ENCODE assay signal across 35 cellular contexts in the genomic region with DNA sequence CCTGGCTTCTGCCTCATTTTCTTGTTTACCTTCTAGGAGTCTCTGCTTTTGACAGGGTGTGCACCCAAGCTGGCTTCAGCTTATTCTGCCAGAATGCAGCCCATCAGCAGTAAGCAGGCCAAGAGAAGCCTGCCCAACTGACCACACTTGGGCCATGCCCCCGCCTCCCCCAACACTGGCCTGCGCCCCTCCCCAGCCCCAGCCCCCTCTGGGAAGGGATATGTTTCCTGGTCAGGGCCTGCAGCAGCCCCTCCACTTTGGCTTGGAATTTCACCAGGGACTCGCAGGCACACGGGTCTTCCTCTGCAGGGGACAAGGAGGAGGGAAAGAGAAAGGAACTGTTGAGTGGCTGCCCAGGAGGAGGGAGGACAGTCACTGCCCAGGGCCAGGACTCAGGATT. TPM values are rescaled to one million over a fixed set of nuclear protein-coding genes. Genes with fewer than 3 reads are reported as not detected.
"Had no signal": no experiment of that assay in that cellular context is flagged by ENCODE, and none has a peak within 500 bp of the region (broad histone marks: within the 10 kb centered on the region; RNA-seq: fewer than 3 reads in every experiment).

No MANE protein-coding gene starts in this region.

- H3K36me3 Mint-ChIP-seq: activated CD8-positive, alpha-beta memory T cell treated with anti-CD3 and anti-CD28 coated beads, Interleukin-2, amount 10 ng/mL, durations not matched to agents 7 days and 5 days; activated naive CD4-positive, alpha-beta T cell treated with anti-CD3 and anti-CD28 coated beads, Interleukin-2, amount 10 ng/mL, durations not matched to agents 7 days and 5 days; activated naive CD8-positive, alpha-beta T cell treated with anti-CD3 and anti-CD28 coated beads, Interleukin-2, amount 10 ng/mL, durations not matched to agents 7 days and 5 days had no signal

- H3K27ac ChIP-seq: cardiac muscle cell, VCaP had no signal

- H3K4me3 Mint-ChIP-seq: activated B cell treated with CpG ODN at 0.5 μM for 24 hours; activated CD4-positive, alpha-beta memory T cell treated with anti-CD3 and anti-CD28 coated beads, Interleukin-2, amount 10 ng/mL, durations not matched to agents 7 days and 5 days; activated CD4-positive, alpha-beta T cell treated with anti-CD3 and anti-CD28 coated beads, Interleukin-2, amount 10 ng/mL, durations not matched to agents 7 days and 5 days; activated CD8-positive, alpha-beta memory T cell treated with anti-CD3 and anti-CD28 coated beads, Interleukin-2, amount 10 ng/mL, durations not matched to agents 7 days and 5 days; activated CD8-positive, alpha-beta T cell treated with anti-CD3 and anti-CD28 coated beads, Interleukin-2, amount 10 ng/mL, durations not matched to agents 7 days and 5 days; activated naive CD4-positive, alpha-beta T cell treated with anti-CD3 and anti-CD28 coated beads, Interleukin-2, amount 10 ng/mL, durations not matched to agents 7 days and 5 days; activated naive CD4-positive, alpha-beta T cell treated with anti-CD3 and anti-CD28 coated beads, Interleukin-2, amount 50 U/mL, for 24 hours; activated naive CD8-positive, alpha-beta T cell; activated naive CD8-positive, alpha-beta T cell treated with anti-CD3 and anti-CD28 coated beads, Interleukin-2, amount 10 ng/mL, durations not matched to agents 7 days and 5 days; activated naive CD8-positive, alpha-beta T cell treated with anti-CD3 and anti-CD28 coated beads, Interleukin-2, amount 50 U/mL, for 24 hours; activated T-cell treated with anti-CD3 and anti-CD28 coated beads, Interleukin-2, amount 50 U/mL, for 24 hours; central memory CD8-positive, alpha-beta T cell; T-helper 1 cell treated with Interleukin-12 subunit alpha and Interleukin-12 subunit beta and Interleukin-4 antibody, amounts not matched to agents 30 μg/mL and 1 μg/mL, for 36 hours; T-helper 2 cell treated with Interferon-gamma antibody and Interleukin-4, amounts not matched to agents 5 μg/mL and 100 μg/mL, for 36 hours had no signal

- H3K27me3 Mint-ChIP-seq: activated CD4-positive, alpha-beta T cell treated with anti-CD3 and anti-CD28 coated beads, Interleukin-2, amount 10 ng/mL, durations not matched to agents 7 days and 5 days; activated naive CD4-positive, alpha-beta T cell treated with anti-CD3 and anti-CD28 coated beads, Interleukin-2, amount 50 U/mL, for 24 hours; activated naive CD8-positive, alpha-beta T cell had no signal

- H3K4me3 ChIP-seq: ascending aorta, cardiac muscle cell had no signal

- H3K27me3 ChIP-seq: ascending aorta, cardiac muscle cell had no signal

- H3K9me3 Mint-ChIP-seq: activated B cell treated with CpG ODN at 0.5 μM for 24 hours; activated naive CD4-positive, alpha-beta T cell treated with anti-CD3 and anti-CD28 coated beads, Interleukin-2, amount 50 U/mL, for 24 hours; central memory CD8-positive, alpha-beta T cell had no signal

- H3K36me3 ChIP-seq: ascending aorta, cardiac muscle cell had no signal

- ATAC-seq: activated CD8-positive, alpha-beta memory T cell treated with anti-CD3 and anti-CD28 coated beads, Interleukin-2, amount 10 ng/mL, durations not matched to agents 7 days and 5 days; activated CD8-positive, alpha-beta T cell treated with anti-CD3 and anti-CD28 coated beads, Interleukin-2, amount 10 ng/mL, durations not matched to agents 7 days and 5 days; activated naive CD8-positive, alpha-beta T cell treated with anti-CD3 and anti-CD28 coated beads, Interleukin-2, amount 50 U/mL, for 24 hours had no signal

- H3K27ac Mint-ChIP-seq: activated B cell treated with CpG ODN at 0.5 μM for 24 hours; activated CD4-positive, alpha-beta memory T cell treated with anti-CD3 and anti-CD28 coated beads, Interleukin-2, amount 10 ng/mL, durations not matched to agents 7 days and 5 days; activated CD4-positive, alpha-beta T cell treated with anti-CD3 and anti-CD28 coated beads, Interleukin-2, amount 10 ng/mL, durations not matched to agents 7 days and 5 days; activated CD8-positive, alpha-beta memory T cell treated with anti-CD3 and anti-CD28 coated beads, Interleukin-2, amount 10 ng/mL, durations not matched to agents 7 days and 5 days; activated CD8-positive, alpha-beta T cell treated with anti-CD3 and anti-CD28 coated beads, Interleukin-2, amount 10 ng/mL, durations not matched to agents 7 days and 5 days; activated naive CD4-positive, alpha-beta T cell treated with anti-CD3 and anti-CD28 coated beads, Interleukin-2, amount 10 ng/mL, durations not matched to agents 7 days and 5 days; activated naive CD4-positive, alpha-beta T cell treated with anti-CD3 and anti-CD28 coated beads, Interleukin-2, amount 50 U/mL, for 24 hours; activated naive CD8-positive, alpha-beta T cell; activated naive CD8-positive, alpha-beta T cell treated with anti-CD3 and anti-CD28 coated beads, Interleukin-2, amount 10 ng/mL, durations not matched to agents 7 days and 5 days; activated naive CD8-positive, alpha-beta T cell treated with anti-CD3 and anti-CD28 coated beads, Interleukin-2, amount 50 U/mL, for 24 hours; activated T-cell treated with anti-CD3 and anti-CD28 coated beads, Interleukin-2, amount 50 U/mL, for 24 hours; activated T-helper 2 cell treated with anti-CD3 and anti-CD28 coated beads, Interferon-gamma antibody, Interleukin-2, Interleukin-4, amounts not matched to agents 10 μg/mL and 5 μg/mL and 100 μg/mL, durations not matched to agents 14 hours and 24 hours and 36 hours; T-helper 1 cell treated with Interleukin-12 subunit alpha and Interleukin-12 subunit beta and Interleukin-4 antibody, amounts not matched to agents 30 μg/mL and 1 μg/mL, for 36 hours; T-helper 2 cell treated with Interferon-gamma antibody and Interleukin-4, amounts not matched to agents 5 μg/mL and 100 μg/mL, for 36 hours had no signal

- DNase-seq: activated B cell treated with CpG ODN at 0.5 μM for 24 hours; activated CD4-positive, alpha-beta memory T cell treated with anti-CD3 and anti-CD28 coated beads, Interleukin-2, amount 10 ng/mL, durations not matched to agents 7 days and 5 days; activated CD4-positive, alpha-beta T cell treated with anti-CD3 and anti-CD28 coated beads for 48 hours; activated CD4-positive, alpha-beta T cell treated with anti-CD3 and anti-CD28 coated beads, Interleukin-2, amount 10 ng/mL, durations not matched to agents 7 days and 5 days; activated CD4-positive, alpha-beta T cell treated with anti-CD3 and anti-CD28 coated beads, Interleukin-2, amount 50 U/mL, for 48 hours; activated CD4-positive, CD25-positive, alpha-beta regulatory T cell treated with anti-CD3 and anti-CD28 coated beads, Interleukin-2, amount 50 U/mL, for 72 hours; activated CD8-positive, alpha-beta memory T cell treated with anti-CD3 and anti-CD28 coated beads for 24 hours; activated CD8-positive, alpha-beta memory T cell treated with anti-CD3 and anti-CD28 coated beads, Interleukin-2, amount 10 ng/mL, durations not matched to agents 7 days and 5 days; activated CD8-positive, alpha-beta memory T cell treated with anti-CD3 and anti-CD28 coated beads, Interleukin-2, amount 50 U/mL, for 48 hours; activated CD8-positive, alpha-beta T cell treated with anti-CD3 and anti-CD28 coated beads, Interleukin-2, amount 10 ng/mL, durations not matched to agents 7 days and 5 days; activated effector memory CD4-positive, alpha-beta T cell treated with Interleukin-2 at 50 U/mL for 16 hours; activated gamma-delta T cell; activated naive CD4-positive, alpha-beta T cell treated with anti-CD3 and anti-CD28 coated beads, Interleukin-2, amount 10 ng/mL, durations not matched to agents 7 days and 5 days; activated naive CD4-positive, alpha-beta T cell treated with Interleukin-2 at 50 U/mL for 16 hours; activated naive CD8-positive, alpha-beta T cell treated with anti-CD3 and anti-CD28 coated beads, Interleukin-2, amount 10 ng/mL, durations not matched to agents 7 days and 5 days; activated naive CD8-positive, alpha-beta T cell treated with anti-CD3 and anti-CD28 coated beads, Interleukin-2, amount 50 U/mL, for 24 hours; activated T-cell treated with anti-CD3 and anti-CD28 coated beads, Interleukin-2, amount 50 U/mL, for 24 hours; activated T-cell treated with anti-CD3 and anti-CD28 coated beads, Interleukin-2, amount 50 U/mL, for 48 hours; amygdala; anterior cingulate cortex; caudate nucleus; cerebellar nuclear complex; T-helper 1 cell; T-helper 2 cell; T-helper 9 cell had no signal

RNA-seq across cellular contexts. Expression of a gene that starts 9.4 kb away (rescaled TPM):
- total RNA-seq: activated CD4-positive, alpha-beta memory T cell treated with anti-CD3 and anti-CD28 coated beads, Interleukin-2, amount 10 ng/mL, durations not matched to agents 7 days and 5 days; activated CD4-positive, alpha-beta T cell treated with anti-CD3 and anti-CD28 coated beads, Interleukin-2, amount 10 ng/mL, durations not matched to agents 7 days and 5 days; activated CD8-positive, alpha-beta T cell treated with anti-CD3 and anti-CD28 coated beads, Interleukin-2, amount 10 ng/mL, durations not matched to agents 7 days and 5 days; bronchial epithelial cell had no signal
